Comparison of ENCODE assay signal across 1 cellular context in the genomic region with DNA sequence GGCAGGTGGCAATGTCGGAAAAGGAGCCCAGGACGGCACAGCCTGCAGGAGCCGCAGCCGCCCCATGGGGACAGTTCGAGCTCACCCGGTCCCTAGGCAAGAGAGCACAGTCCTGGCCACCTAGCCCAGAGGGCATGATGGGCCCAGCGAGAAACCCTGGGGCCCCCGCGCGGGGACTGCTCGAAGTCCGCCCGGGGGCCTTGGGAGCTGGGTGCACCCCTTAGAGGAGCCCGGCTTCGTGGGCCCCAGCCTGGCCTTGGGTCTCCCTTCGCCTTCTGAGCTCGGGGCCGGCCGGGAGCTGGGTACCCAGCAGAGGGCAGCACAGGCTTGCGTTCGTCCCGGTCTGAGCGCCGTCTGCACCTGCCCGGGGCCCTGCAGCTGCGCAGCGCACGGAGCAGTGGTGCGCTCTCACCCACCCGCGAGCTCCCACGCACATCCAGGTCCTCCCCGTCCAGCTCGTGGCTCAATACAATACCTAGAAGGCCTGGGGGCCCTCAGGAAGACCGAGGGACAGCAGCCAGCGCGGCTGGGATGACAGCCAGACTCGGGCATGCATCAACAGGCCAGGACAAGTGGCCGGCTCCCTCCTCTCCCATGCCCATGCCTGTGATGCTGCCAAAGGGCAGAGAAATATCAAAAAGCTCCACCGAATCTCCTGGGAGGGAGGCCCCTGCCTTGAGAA.
TF ChIP-seq lines count a peak whose summit lies in the region.

No MANE protein-coding gene starts in this region.

TF ChIP-seq in HepG2, 621 proteins besides CTCF, POLR2A, EP300 and RAD21 (continued from another document and continues in another):
- TF ChIP-seq, protein P1, sequence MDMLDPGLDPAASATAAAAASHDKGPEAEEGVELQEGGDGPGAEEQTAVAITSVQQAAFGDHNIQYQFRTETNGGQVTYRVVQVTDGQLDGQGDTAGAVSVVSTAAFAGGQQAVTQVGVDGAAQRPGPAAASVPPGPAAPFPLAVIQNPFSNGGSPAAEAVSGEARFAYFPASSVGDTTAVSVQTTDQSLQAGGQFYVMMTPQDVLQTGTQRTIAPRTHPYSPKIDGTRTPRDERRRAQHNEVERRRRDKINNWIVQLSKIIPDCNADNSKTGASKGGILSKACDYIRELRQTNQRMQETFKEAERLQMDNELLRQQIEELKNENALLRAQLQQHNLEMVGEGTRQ (IDR thresholded peaks at IDR 0.05; ENCODE audit: low read depth, low read length), result no peak
- TF ChIP-seq, protein P1 (CRISPR knock-in tag; IDR thresholded peaks at IDR 0.05; ENCODE audit: borderline replicate concordance), result no peak
- TF ChIP-seq SALL1 (CRISPR knock-in tag; IDR thresholded peaks at IDR 0.05) (peak; percentile 57), ZNF776 (CRISPR knock-in tag; IDR thresholded peaks at IDR 0.05) (no peak), MBNL3 (CRISPR knock-in tag; conservative IDR thresholded peaks at IDR 0.05) (no peak), ZBTB7B (CRISPR knock-in tag; IDR thresholded peaks at IDR 0.05) (peak; percentile 45), ATF7-NPFF (CRISPR knock-in tag; IDR thresholded peaks at IDR 0.05; ENCODE audit: low read depth) (no peak), SP1 (IDR thresholded peaks at IDR 0.05) (no peak), SP1 (CRISPR knock-in tag; IDR thresholded peaks at IDR 0.05) (no peak), TBX3 (IDR thresholded peaks at IDR 0.05; ENCODE audit: borderline replicate concordance) (no peak), HMGA1 (CRISPR knock-in tag; conservative IDR thresholded peaks at IDR 0.05) (no peak), RFX3 (CRISPR knock-in tag; IDR thresholded peaks at IDR 0.05) (no peak), ZSCAN25 (CRISPR knock-in tag; IDR thresholded peaks at IDR 0.05) (no peak), ZC3H4 (CRISPR knock-in tag; IDR thresholded peaks at IDR 0.05; ENCODE audit: borderline replicate concordance) (no peak), ZNF614 (CRISPR knock-in tag; IDR thresholded peaks at IDR 0.05; ENCODE audit: borderline replicate concordance) (no peak; the same call in 1 of the 2 replicates), ZNF749 (CRISPR knock-in tag; IDR thresholded peaks at IDR 0.05; ENCODE audit: borderline replicate concordance) (no peak), ASH2L (IDR thresholded peaks at IDR 0.05; ENCODE audit: insufficient read length, low read depth, low read length) (no peak), KLF13 (CRISPR knock-in tag; IDR thresholded peaks at IDR 0.05) (no peak), MLLT10 (CRISPR knock-in tag; IDR thresholded peaks at IDR 0.05) (no peak), ZNF343 (CRISPR knock-in tag; IDR thresholded peaks at IDR 0.05) (no peak), NFIC (IDR thresholded peaks at IDR 0.05; ENCODE audit: low read length) (no peak), NFRKB (IDR thresholded peaks at IDR 0.05) (no peak), GABPA (IDR thresholded peaks at IDR 0.05; ENCODE audit: low read depth, low read length) (no peak), GABPA (CRISPR knock-in tag; IDR thresholded peaks at IDR 0.05; ENCODE audit: low read depth) (no peak), TBX2 (CRISPR knock-in tag; IDR thresholded peaks at IDR 0.05; ENCODE audit: borderline replicate concordance) (no peak), RARG (CRISPR knock-in tag; IDR thresholded peaks at IDR 0.05; ENCODE audit: low read depth) (no peak), ZNF709 (CRISPR knock-in tag; IDR thresholded peaks at IDR 0.05) (no peak), ZNF451 (CRISPR knock-in tag; IDR thresholded peaks at IDR 0.05) (0 out of 2 replicates have a peak, but pooled peaks have one; percentile 34), ZNF879 (CRISPR knock-in tag; IDR thresholded peaks at IDR 0.05) (no peak), SYNCRIP (IDR thresholded peaks at IDR 0.05; ENCODE audit: insufficient read depth, low read depth, low read length) (no peak), ZBTB8A (CRISPR knock-in tag; IDR thresholded peaks at IDR 0.05; ENCODE audit: borderline replicate concordance, low read depth) (no peak), XBP1 (CRISPR knock-in tag; IDR thresholded peaks at IDR 0.05) (no peak), ZBTB20 (CRISPR knock-in tag; IDR thresholded peaks at IDR 0.05; ENCODE audit: borderline replicate concordance, low read depth) (0 out of 2 replicates have a peak, but pooled peaks have one; percentile 27), CEBPG (CRISPR knock-in tag; IDR thresholded peaks at IDR 0.05) (no peak), CBX1 (IDR thresholded peaks at IDR 0.05; ENCODE audit: low read depth) (no peak), BCL6 (CRISPR knock-in tag; IDR thresholded peaks at IDR 0.05) (0 out of 2 replicates have a peak, but pooled peaks have one; percentile 19)
- TF ChIP-seq, protein P2, sequence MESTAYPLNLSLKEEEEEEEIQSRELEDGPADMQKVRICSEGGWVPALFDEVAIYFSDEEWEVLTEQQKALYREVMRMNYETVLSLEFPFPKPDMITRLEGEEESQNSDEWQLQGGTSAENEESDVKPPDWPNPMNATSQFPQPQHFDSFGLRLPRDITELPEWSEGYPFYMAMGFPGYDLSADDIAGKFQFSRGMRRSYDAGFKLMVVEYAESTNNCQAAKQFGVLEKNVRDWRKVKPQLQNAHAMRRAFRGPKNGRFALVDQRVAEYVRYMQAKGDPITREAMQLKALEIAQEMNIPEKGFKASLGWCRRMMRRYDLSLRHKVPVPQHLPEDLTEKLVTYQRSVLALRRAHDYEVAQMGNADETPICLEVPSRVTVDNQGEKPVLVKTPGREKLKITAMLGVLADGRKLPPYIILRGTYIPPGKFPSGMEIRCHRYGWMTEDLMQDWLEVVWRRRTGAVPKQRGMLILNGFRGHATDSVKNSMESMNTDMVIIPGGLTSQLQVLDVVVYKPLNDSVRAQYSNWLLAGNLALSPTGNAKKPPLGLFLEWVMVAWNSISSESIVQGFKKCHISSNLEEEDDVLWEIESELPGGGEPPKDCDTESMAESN (CRISPR knock-in tag; conservative IDR thresholded peaks at IDR 0.05), result peak; percentile 76
- TF ChIP-seq, protein P3, sequence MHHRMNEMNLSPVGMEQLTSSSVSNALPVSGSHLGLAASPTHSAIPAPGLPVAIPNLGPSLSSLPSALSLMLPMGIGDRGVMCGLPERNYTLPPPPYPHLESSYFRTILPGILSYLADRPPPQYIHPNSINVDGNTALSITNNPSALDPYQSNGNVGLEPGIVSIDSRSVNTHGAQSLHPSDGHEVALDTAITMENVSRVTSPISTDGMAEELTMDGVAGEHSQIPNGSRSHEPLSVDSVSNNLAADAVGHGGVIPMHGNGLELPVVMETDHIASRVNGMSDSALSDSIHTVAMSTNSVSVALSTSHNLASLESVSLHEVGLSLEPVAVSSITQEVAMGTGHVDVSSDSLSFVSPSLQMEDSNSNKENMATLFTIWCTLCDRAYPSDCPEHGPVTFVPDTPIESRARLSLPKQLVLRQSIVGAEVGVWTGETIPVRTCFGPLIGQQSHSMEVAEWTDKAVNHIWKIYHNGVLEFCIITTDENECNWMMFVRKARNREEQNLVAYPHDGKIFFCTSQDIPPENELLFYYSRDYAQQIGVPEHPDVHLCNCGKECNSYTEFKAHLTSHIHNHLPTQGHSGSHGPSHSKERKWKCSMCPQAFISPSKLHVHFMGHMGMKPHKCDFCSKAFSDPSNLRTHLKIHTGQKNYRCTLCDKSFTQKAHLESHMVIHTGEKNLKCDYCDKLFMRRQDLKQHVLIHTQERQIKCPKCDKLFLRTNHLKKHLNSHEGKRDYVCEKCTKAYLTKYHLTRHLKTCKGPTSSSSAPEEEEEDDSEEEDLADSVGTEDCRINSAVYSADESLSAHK (CRISPR knock-in tag; IDR thresholded peaks at IDR 0.05; ENCODE audit: borderline replicate concordance), result no peak
- TF ChIP-seq, protein P4, sequence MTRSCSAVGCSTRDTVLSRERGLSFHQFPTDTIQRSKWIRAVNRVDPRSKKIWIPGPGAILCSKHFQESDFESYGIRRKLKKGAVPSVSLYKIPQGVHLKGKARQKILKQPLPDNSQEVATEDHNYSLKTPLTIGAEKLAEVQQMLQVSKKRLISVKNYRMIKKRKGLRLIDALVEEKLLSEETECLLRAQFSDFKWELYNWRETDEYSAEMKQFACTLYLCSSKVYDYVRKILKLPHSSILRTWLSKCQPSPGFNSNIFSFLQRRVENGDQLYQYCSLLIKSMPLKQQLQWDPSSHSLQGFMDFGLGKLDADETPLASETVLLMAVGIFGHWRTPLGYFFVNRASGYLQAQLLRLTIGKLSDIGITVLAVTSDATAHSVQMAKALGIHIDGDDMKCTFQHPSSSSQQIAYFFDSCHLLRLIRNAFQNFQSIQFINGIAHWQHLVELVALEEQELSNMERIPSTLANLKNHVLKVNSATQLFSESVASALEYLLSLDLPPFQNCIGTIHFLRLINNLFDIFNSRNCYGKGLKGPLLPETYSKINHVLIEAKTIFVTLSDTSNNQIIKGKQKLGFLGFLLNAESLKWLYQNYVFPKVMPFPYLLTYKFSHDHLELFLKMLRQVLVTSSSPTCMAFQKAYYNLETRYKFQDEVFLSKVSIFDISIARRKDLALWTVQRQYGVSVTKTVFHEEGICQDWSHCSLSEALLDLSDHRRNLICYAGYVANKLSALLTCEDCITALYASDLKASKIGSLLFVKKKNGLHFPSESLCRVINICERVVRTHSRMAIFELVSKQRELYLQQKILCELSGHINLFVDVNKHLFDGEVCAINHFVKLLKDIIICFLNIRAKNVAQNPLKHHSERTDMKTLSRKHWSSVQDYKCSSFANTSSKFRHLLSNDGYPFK (CRISPR knock-in tag; IDR thresholded peaks at IDR 0.05; ENCODE audit: borderline replicate concordance), result no peak
- TF ChIP-seq, protein P5, sequence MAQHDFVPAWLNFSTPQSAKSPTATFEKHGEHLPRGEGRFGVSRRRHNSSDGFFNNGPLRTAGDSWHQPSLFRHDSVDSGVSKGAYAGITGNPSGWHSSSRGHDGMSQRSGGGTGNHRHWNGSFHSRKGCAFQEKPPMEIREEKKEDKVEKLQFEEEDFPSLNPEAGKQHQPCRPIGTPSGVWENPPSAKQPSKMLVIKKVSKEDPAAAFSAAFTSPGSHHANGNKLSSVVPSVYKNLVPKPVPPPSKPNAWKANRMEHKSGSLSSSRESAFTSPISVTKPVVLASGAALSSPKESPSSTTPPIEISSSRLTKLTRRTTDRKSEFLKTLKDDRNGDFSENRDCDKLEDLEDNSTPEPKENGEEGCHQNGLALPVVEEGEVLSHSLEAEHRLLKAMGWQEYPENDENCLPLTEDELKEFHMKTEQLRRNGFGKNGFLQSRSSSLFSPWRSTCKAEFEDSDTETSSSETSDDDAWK (CRISPR knock-in tag; IDR thresholded peaks at IDR 0.05), result no peak
- TF ChIP-seq, protein P6, sequence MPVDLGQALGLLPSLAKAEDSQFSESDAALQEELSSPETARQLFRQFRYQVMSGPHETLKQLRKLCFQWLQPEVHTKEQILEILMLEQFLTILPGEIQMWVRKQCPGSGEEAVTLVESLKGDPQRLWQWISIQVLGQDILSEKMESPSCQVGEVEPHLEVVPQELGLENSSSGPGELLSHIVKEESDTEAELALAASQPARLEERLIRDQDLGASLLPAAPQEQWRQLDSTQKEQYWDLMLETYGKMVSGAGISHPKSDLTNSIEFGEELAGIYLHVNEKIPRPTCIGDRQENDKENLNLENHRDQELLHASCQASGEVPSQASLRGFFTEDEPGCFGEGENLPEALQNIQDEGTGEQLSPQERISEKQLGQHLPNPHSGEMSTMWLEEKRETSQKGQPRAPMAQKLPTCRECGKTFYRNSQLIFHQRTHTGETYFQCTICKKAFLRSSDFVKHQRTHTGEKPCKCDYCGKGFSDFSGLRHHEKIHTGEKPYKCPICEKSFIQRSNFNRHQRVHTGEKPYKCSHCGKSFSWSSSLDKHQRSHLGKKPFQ (CRISPR knock-in tag; IDR thresholded peaks at IDR 0.05; ENCODE audit: insufficient replicate concordance), result no peak
- TF ChIP-seq, protein P7, sequence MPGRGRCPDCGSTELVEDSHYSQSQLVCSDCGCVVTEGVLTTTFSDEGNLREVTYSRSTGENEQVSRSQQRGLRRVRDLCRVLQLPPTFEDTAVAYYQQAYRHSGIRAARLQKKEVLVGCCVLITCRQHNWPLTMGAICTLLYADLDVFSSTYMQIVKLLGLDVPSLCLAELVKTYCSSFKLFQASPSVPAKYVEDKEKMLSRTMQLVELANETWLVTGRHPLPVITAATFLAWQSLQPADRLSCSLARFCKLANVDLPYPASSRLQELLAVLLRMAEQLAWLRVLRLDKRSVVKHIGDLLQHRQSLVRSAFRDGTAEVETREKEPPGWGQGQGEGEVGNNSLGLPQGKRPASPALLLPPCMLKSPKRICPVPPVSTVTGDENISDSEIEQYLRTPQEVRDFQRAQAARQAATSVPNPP (CRISPR knock-in tag; IDR thresholded peaks at IDR 0.05), result no peak
- TF ChIP-seq, protein P8, sequence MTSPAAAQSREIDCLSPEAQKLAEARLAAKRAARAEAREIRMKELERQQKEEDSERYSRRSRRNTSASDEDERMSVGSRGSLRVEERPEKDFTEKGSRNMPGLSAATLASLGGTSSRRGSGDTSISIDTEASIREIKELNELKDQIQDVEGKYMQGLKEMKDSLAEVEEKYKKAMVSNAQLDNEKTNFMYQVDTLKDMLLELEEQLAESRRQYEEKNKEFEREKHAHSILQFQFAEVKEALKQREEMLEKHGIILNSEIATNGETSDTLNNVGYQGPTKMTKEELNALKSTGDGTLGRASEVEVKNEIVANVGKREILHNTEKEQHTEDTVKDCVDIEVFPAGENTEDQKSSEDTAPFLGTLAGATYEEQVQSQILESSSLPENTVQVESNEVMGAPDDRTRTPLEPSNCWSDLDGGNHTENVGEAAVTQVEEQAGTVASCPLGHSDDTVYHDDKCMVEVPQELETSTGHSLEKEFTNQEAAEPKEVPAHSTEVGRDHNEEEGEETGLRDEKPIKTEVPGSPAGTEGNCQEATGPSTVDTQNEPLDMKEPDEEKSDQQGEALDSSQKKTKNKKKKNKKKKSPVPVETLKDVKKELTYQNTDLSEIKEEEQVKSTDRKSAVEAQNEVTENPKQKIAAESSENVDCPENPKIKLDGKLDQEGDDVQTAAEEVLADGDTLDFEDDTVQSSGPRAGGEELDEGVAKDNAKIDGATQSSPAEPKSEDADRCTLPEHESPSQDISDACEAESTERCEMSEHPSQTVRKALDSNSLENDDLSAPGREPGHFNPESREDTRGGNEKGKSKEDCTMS (CRISPR knock-in tag; conservative IDR thresholded peaks at IDR 0.05), result no peak
- TF ChIP-seq, protein P9, sequence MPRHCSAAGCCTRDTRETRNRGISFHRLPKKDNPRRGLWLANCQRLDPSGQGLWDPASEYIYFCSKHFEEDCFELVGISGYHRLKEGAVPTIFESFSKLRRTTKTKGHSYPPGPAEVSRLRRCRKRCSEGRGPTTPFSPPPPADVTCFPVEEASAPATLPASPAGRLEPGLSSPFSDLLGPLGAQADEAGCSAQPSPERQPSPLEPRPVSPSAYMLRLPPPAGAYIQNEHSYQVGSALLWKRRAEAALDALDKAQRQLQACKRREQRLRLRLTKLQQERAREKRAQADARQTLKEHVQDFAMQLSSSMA (CRISPR knock-in tag; IDR thresholded peaks at IDR 0.05), result no peak
- TF ChIP-seq, protein P10, sequence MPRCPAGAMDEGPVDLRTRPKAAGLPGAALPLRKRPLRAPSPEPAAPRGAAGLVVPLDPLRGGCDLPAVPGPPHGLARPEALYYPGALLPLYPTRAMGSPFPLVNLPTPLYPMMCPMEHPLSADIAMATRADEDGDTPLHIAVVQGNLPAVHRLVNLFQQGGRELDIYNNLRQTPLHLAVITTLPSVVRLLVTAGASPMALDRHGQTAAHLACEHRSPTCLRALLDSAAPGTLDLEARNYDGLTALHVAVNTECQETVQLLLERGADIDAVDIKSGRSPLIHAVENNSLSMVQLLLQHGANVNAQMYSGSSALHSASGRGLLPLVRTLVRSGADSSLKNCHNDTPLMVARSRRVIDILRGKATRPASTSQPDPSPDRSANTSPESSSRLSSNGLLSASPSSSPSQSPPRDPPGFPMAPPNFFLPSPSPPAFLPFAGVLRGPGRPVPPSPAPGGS (CRISPR knock-in tag; IDR thresholded peaks at IDR 0.05), result no peak
